ENCODE assay signal across 8 cellular contexts in genomic region chr10:98414578-98414931, GRCh38. TPM values are rescaled to one million over a fixed set of nuclear protein-coding genes. Genes with fewer than 3 reads are reported as not detected.
A peak's percentile ranks its signal among the peaks of the same experiment; 100 is the strongest.
DNase-seq lines count a peak whose midpoint lies in the region; ATAC-seq and TF ChIP-seq lines count a peak whose summit lies in the region.

No MANE protein-coding gene starts in this region.

- no peaks in the 10 kb centered on the region for H3K27me3 ChIP-seq in CD4-positive, alpha-beta memory T cell (ENCODE audit: insufficient read depth, low read length)
- H3K27me3 ChIP-seq in PC-3 (ENCODE audit: low read length) (no peaks in the 10 kb centered on the region), neutrophil (no peaks in the 10 kb centered on the region)

- H3K4me3 ChIP-seq in CD4-positive, alpha-beta memory T cell (ENCODE audit: low read length in 2 of 2) = peak overlapping the region; percentile 39 to 47
- peak overlapping the region; percentile 73 for H3K4me3 ChIP-seq in PC-3 (ENCODE audit: low read length)
- peak overlapping the region; percentile 50 for H3K4me3 ChIP-seq in epithelial cell of esophagus (ENCODE audit: low read length)
- H3K4me3 ChIP-seq in neutrophil (ENCODE audit: low read depth in 1 of 2, low read length in 1 of 2) = no peak overlapping the region

- no peaks in the 10 kb centered on the region for H3K27me3 Mint-ChIP-seq in CD4-positive, alpha-beta memory T cell

- H3K27ac ChIP-seq in CD4-positive, alpha-beta memory T cell (ENCODE audit: low read depth, low read length) = peak overlapping the region; percentile 47
- H3K27ac ChIP-seq in PC-3 (ENCODE audit: low read length) = peak overlapping the region; percentile 49
- peak overlapping the region; percentile 16 for H3K27ac ChIP-seq in neutrophil

- H3K36me3 ChIP-seq in CD4-positive, alpha-beta memory T cell (ENCODE audit: insufficient read depth, low read length) = peaks cover 7% of the 10 kb centered on the region
- H3K36me3 ChIP-seq in PC-3 (ENCODE audit: low read depth, low read length) (no peaks in the 10 kb centered on the region), neutrophil (peaks cover 51% of the 10 kb centered on the region)

- no peaks in the 10 kb centered on the region for H4K20me1 ChIP-seq in PC-3 (ENCODE audit: low read length)

- no peaks in the 10 kb centered on the region for H3F3A ChIP-seq in PC-3 (ENCODE audit: low read length, unreplicated experiment)

- H3K9me2 ChIP-seq in PC-3 (replicated peaks; ENCODE audit: low read length) = no peaks in the 10 kb centered on the region

- TF ChIP-seq CTCF in PC-3 (conservative IDR thresholded peaks at IDR 0.05; ENCODE audit: low read depth, low read length) (no peak), epithelial cell of esophagus (IDR thresholded peaks at IDR 0.05; ENCODE audit: insufficient read depth, low read depth, low read length, missing control alignments) (no peak), neutrophil (IDR thresholded peaks at IDR 0.05) (no peak)

- H3K4me1 ChIP-seq in CD4-positive, alpha-beta memory T cell (ENCODE audit: insufficient read depth, low read length) = peaks cover 16% of the 10 kb centered on the region
- H3K4me1 ChIP-seq in PC-3 (ENCODE audit: insufficient read depth, low read length) (peaks cover 15% of the 10 kb centered on the region), neutrophil (ENCODE audit: control insufficient read depth in 1 of 2, insufficient read depth in 1 of 2, low read depth in 1 of 2, low read length in 1 of 2) (peaks cover 0 to 4% of the 10 kb centered on the region in 2 experiments)

- no peaks in the 10 kb centered on the region for H3K9me3 ChIP-seq in CD4-positive, alpha-beta memory T cell (ENCODE audit: control insufficient read depth in 1 of 2, low read length in 2 of 2)
- no peaks in the 10 kb centered on the region for H3K9me3 ChIP-seq in PC-3 (ENCODE audit: low read length)
- no peaks in the 10 kb centered on the region for H3K9me3 ChIP-seq in neutrophil

- CTCF ChIA-PET in CD4-positive, alpha-beta memory T cell (lab: Charles Lee; ENCODE audit: partially characterized antibody) = interaction anchor here (2.7 kb wide), 1 partner anchor 11 kb away, joined by 10 read pairs; no protein-coding TSS in a partner anchor
- CTCF ChIA-PET in PC-3 (lab: Charles Lee) = interaction anchor here (0.5 kb wide), 1 partner anchor 630 kb away, joined by 3 read pairs; no protein-coding TSS in a partner anchor

- ATAC-seq in PC-3 (no peak), GM21825 (IDR thresholded peaks at IDR 0.05; ENCODE audit: unreplicated experiment) (no peak), HG03108 (IDR thresholded peaks at IDR 0.05; ENCODE audit: unreplicated experiment) (no peak), HG02588 (IDR thresholded peaks at IDR 0.05; ENCODE audit: unreplicated experiment) (no peak)

- peak overlapping the region; percentile 86 to 97 (median 92) for H3K27ac Mint-ChIP-seq in CD4-positive, alpha-beta memory T cell

- intact Hi-C loops in CD4-positive, alpha-beta memory T cell (cut with micrococcal nuclease) = no loop called here
- intact Hi-C loops in PC-3 (cut with micrococcal nuclease) = no loop called here

- BruUV-seq in PC-3 (replicated peaks; lab: Mats Ljungman, UMichigan) = TSS peak; percentile 76

- POLR2A ChIA-PET in CD4-positive, alpha-beta memory T cell (lab: Charles Lee; ENCODE audit: partially characterized antibody) = interaction anchor here (2.0 kb wide), 1 partner anchor 11 kb away, joined by 9 read pairs; no protein-coding TSS in a partner anchor
- POLR2A ChIA-PET in PC-3 (lab: Charles Lee; ENCODE audit: unreplicated experiment) = interaction anchor here (0.9 kb wide), 1 partner anchor 86 kb away, joined by 4 read pairs; no protein-coding TSS in a partner anchor

- H3K9me3 Mint-ChIP-seq in CD4-positive, alpha-beta memory T cell = no peaks in the 10 kb centered on the region

- DNase-seq in CD4-positive, alpha-beta memory T cell = no peak
- DNase-seq in PC-3 (no peak), epithelial cell of esophagus (ENCODE audit: low read depth) (no peak), NCI-H510A (lab: John Stamatoyannopoulos, UW) (no peak)

- H3K79me2 ChIP-seq in PC-3 (ENCODE audit: low read length) = peaks cover 11% of the 10 kb centered on the region

- peak overlapping the region; percentile 88 for H3K4me2 ChIP-seq in PC-3 (ENCODE audit: low read length)

- peak overlapping the region; percentile 69 for H3K9ac ChIP-seq in PC-3 (ENCODE audit: low read length)

- H3K36me3 Mint-ChIP-seq in CD4-positive, alpha-beta memory T cell = peaks cover 8 to 32% of the 10 kb centered on the region in 2 donors

- H2AFZ ChIP-seq in PC-3 (ENCODE audit: low read length) = peak overlapping the region; percentile 80

- H3K4me1 Mint-ChIP-seq in CD4-positive, alpha-beta memory T cell = peaks cover 12 to 26% (median 19%) of the 10 kb centered on the region in 4 donors

- H3K4me3 Mint-ChIP-seq in CD4-positive, alpha-beta memory T cell = peak overlapping the region; percentile 89 to 98 (median 94)

RNA-seq across cellular contexts. Expression of gene PYROXD2, which starts 0.4 kb away (rescaled TPM):
- total RNA-seq in CD4-positive, alpha-beta memory T cell = 10 to 100 TPM; 36.2 to 36.6 TPM
- polyA plus RNA-seq in CD4-positive, alpha-beta memory T cell = 1 to 10 TPM in 1 of 2 donors, under 1 TPM in 1; 0.98 to 2.8 TPM
- total RNA-seq in PC-3 (2014; rRNA removed) = 3.1 and 9.4 TPM in 2 replicates

RNA-seq across cellular contexts. Expression of gene HPS1, which starts 32.2 kb away (rescaled TPM):
- 100 to 1,000 TPM; 106 to 115 TPM for total RNA-seq in CD4-positive, alpha-beta memory T cell
- 10 to 100 TPM; 72.0 to 76.7 TPM for polyA plus RNA-seq in CD4-positive, alpha-beta memory T cell
- 19.1 and 20.6 TPM in 2 replicates for total RNA-seq in PC-3 (2014; rRNA removed)

Comparison
In these comparisons a context has a peak if more than half of its experiments do, and no peak if none do; other contexts are left out.
1. H3K4me3 ChIP-seq: peak in CD4-positive, alpha-beta memory T cell (2 of 2), PC-3 (single experiment) and epithelial cell of esophagus (single experiment); none in neutrophil (0 of 2).
2. Peak in every context shown above with its lines, with median percentiles within 50 percentile points of each other: H3K27ac ChIP-seq.